ENCODE assay signal across 10 cellular contexts in the genomic region with DNA sequence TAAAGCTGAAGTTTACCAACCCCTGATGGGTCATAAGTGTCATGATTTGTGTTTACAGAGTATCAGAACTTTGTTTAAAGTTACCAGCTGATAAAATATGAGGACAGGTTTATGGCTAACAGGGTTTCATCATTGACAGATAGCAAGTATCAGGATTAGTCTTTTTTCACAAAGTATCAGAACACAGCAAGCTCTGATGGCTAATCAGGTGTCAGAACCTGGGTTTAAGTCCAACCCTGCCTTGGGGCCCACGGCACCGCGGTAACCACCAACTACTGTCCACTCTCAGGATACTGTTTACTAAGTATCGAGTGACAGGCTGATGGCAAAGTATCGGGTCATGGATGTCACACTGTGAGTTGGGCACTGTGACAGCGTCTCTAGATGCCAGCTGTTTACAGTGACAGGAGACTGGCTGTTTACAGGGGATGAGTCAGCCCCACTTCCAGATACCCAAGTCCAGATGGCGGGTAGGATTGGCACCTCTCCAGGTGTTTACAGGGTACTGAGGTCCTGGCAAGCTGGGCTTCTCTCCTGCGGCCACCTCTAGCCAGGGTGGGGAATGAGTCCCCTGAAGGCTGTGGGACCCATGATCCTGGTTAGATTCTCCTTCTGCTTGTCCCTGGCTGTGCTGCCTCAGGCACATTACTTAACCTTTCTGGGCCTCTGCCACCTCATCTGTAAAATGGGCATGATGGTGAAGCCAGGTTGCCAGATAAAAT. TPM values are rescaled to one million over a fixed set of nuclear protein-coding genes. Genes with fewer than 3 reads are reported as not detected.
DNase-seq lines count a peak whose midpoint lies in the region; ATAC-seq, FAIRE-seq and TF ChIP-seq lines count a peak whose summit lies in the region.
"Had no signal": no experiment of that assay in that cellular context is flagged by ENCODE, and none has a peak within 500 bp of the region (broad histone marks: within the 10 kb centered on the region; RNA-seq: fewer than 3 reads in every experiment).

No MANE protein-coding gene starts in this region.

- FAIRE-seq in urothelium cell line (lab: Jason Lieb, UNC), result no peak

- no peak overlapping the region for H3K27ac Mint-ChIP-seq in stimulated activated naive CD8-positive, alpha-beta T cell treated with anti-CD3 and anti-CD28 coated beads, Interleukin-15, amount 100 ng/mL, for 72 hours
- H3K27ac Mint-ChIP-seq in activated naive CD4-positive, alpha-beta T cell treated with anti-CD3 and anti-CD28 coated beads, Interleukin-2, amount 10 ng/mL, durations not matched to agents 7 days and 5 days, result no peak overlapping the region

- H3K4me3 ChIP-seq in left ventricle myocardium inferior, result no peak overlapping the region

- no peaks in the 10 kb centered on the region for H3K27me3 Mint-ChIP-seq in stimulated activated naive CD8-positive, alpha-beta T cell treated with anti-CD3 and anti-CD28 coated beads, Interleukin-15, amount 100 ng/mL, for 72 hours
- no peaks in the 10 kb centered on the region for H3K27me3 Mint-ChIP-seq in activated naive CD4-positive, alpha-beta T cell treated with anti-CD3 and anti-CD28 coated beads, Interleukin-2, amount 10 ng/mL, durations not matched to agents 7 days and 5 days

- intact Hi-C loops in left ventricle myocardium inferior (cut with micrococcal nuclease), result no loop called here

- no peaks in the 10 kb centered on the region for H3K36me3 ChIP-seq in left ventricle myocardium inferior

- H3K4me3 Mint-ChIP-seq in stimulated activated naive CD8-positive, alpha-beta T cell treated with anti-CD3 and anti-CD28 coated beads, Interleukin-15, amount 100 ng/mL, for 72 hours, result no peak overlapping the region
- no peak overlapping the region for H3K4me3 Mint-ChIP-seq in activated naive CD4-positive, alpha-beta T cell treated with anti-CD3 and anti-CD28 coated beads, Interleukin-2, amount 10 ng/mL, durations not matched to agents 7 days and 5 days
- H3K4me3 Mint-ChIP-seq: CD8-positive, alpha-beta memory T cell had no signal

- no peaks in the 10 kb centered on the region for H3K27me3 ChIP-seq in left ventricle myocardium inferior (ENCODE audit: low read depth)

- peak; percentile 23 for ATAC-seq in stimulated activated naive CD8-positive, alpha-beta T cell treated with anti-CD3 and anti-CD28 coated beads, Interleukin-15, amount 100 ng/mL, for 72 hours
- ATAC-seq in stimulated activated naive CD8-positive, alpha-beta T cell treated with anti-CD3 and anti-CD28 coated beads, Interleukin-15, Interleukin-2, amounts not matched to agents 100 U/mL and 50 U/mL, for 24 hours, result no peak
- no peak for ATAC-seq in omental fat pad (ENCODE audit: low FRiP score)

- H3K9me3 Mint-ChIP-seq in stimulated activated naive CD8-positive, alpha-beta T cell treated with anti-CD3 and anti-CD28 coated beads, Interleukin-15, amount 100 ng/mL, for 72 hours, result no peaks in the 10 kb centered on the region
- H3K9me3 Mint-ChIP-seq in activated naive CD4-positive, alpha-beta T cell treated with anti-CD3 and anti-CD28 coated beads, Interleukin-2, amount 10 ng/mL, durations not matched to agents 7 days and 5 days, result no peaks in the 10 kb centered on the region
- H3K9me3 Mint-ChIP-seq: CD8-positive, alpha-beta memory T cell had no signal

- DNase-seq in stimulated activated naive CD8-positive, alpha-beta T cell treated with anti-CD3 and anti-CD28 coated beads, Interleukin-15, amount 100 ng/mL, for 72 hours, result no peak
- no peak for DNase-seq in stimulated activated naive CD8-positive, alpha-beta T cell treated with anti-CD3 and anti-CD28 coated beads, Interleukin-15, Interleukin-2, amounts not matched to agents 100 U/mL and 50 U/mL, for 24 hours
- DNase-seq in SHP77 (lab: John Stamatoyannopoulos, UW) (peak; percentile 89 to 92), left ventricle myocardium inferior (no peak), urothelium cell line (ENCODE audit: low spot score) (peak; percentile 44), omental fat pad (ENCODE audit: low spot score) (no peak), SKM-1 (lab: John Stamatoyannopoulos, UW; ENCODE audit: unreplicated experiment) (no peak)
- no peak for DNase-seq in activated naive CD4-positive, alpha-beta T cell treated with anti-CD3 and anti-CD28 coated beads, Interleukin-2, amount 10 ng/mL, durations not matched to agents 7 days and 5 days
- DNase-seq: CD8-positive, alpha-beta memory T cell; NCI-H1436 had no signal

- no peaks in the 10 kb centered on the region for H3K9me3 ChIP-seq in left ventricle myocardium inferior (replicated peaks)

- H3K27ac ChIP-seq in left ventricle myocardium inferior (replicated peaks), result peak overlapping the region; percentile 8

- CTCF ChIA-PET in activated naive CD4-positive, alpha-beta T cell treated with anti-CD3 and anti-CD28 coated beads, Interleukin-2, amount 10 ng/mL, durations not matched to agents 7 days and 5 days (lab: Charles Lee), result interaction anchor here (1.3 kb wide), 1 partner anchor 15 kb away, joined by 3 read pairs; no protein-coding TSS in a partner anchor

- no peak for TF ChIP-seq CTCF in left ventricle myocardium inferior (IDR thresholded peaks at IDR 0.05; ENCODE audit: borderline replicate concordance)
- TF ChIP-seq CTCF in omental fat pad (IDR thresholded peaks at IDR 0.05), result no peak

- peaks cover 16% of the 10 kb centered on the region for H3K4me1 ChIP-seq in left ventricle myocardium inferior

- H3K36me3 Mint-ChIP-seq in activated naive CD4-positive, alpha-beta T cell treated with anti-CD3 and anti-CD28 coated beads, Interleukin-2, amount 10 ng/mL, durations not matched to agents 7 days and 5 days, result no peaks in the 10 kb centered on the region
- H3K36me3 Mint-ChIP-seq: CD8-positive, alpha-beta memory T cell had no signal

- peaks cover 31% of the 10 kb centered on the region for H3K4me1 Mint-ChIP-seq in stimulated activated naive CD8-positive, alpha-beta T cell treated with anti-CD3 and anti-CD28 coated beads, Interleukin-15, amount 100 ng/mL, for 72 hours
- peaks cover 22% of the 10 kb centered on the region for H3K4me1 Mint-ChIP-seq in activated naive CD4-positive, alpha-beta T cell treated with anti-CD3 and anti-CD28 coated beads, Interleukin-2, amount 10 ng/mL, durations not matched to agents 7 days and 5 days

RNA-seq across cellular contexts. Expression of a gene that starts 21.8 kb away (rescaled TPM):
- total RNA-seq in left ventricle myocardium inferior (16.6 TPM), omental fat pad (100 to 1,000 TPM in 1 of 4 donors, 10 to 100 TPM in 3; 16.0 to 117 (median 30.3) TPM)

RNA-seq across cellular contexts. Expression of a gene that starts 57.0 kb away (rescaled TPM):
- total RNA-seq in left ventricle myocardium inferior (0.44 TPM), omental fat pad (1 to 10 TPM; 1.1 to 4.4 (median 1.6) TPM)

Comparison
In these comparisons a context has a peak if more than half of its experiments do, and no peak if none do; other contexts are left out.
1. DNase-seq: peak in SHP77 (2 of 2) and urothelium cell line (single experiment); none in stimulated activated naive CD8-positive, alpha-beta T cell treated with anti-CD3 and anti-CD28 coated beads, Interleukin-15, amount 100 ng/mL, for 72 hours (0 of 2), stimulated activated naive CD8-positive, alpha-beta T cell treated with anti-CD3 and anti-CD28 coated beads, Interleukin-15, Interleukin-2, amounts not matched to agents 100 U/mL and 50 U/mL, for 24 hours (single experiment), left ventricle myocardium inferior (single experiment), omental fat pad (single experiment), SKM-1 (single experiment) and activated naive CD4-positive, alpha-beta T cell treated with anti-CD3 and anti-CD28 coated beads, Interleukin-2, amount 10 ng/mL, durations not matched to agents 7 days and 5 days (single experiment).